11 cellular contexts compared by ENCODE assay signal in genomic region chr6:34674268-34674639, GRCh38. TPM values are rescaled to one million over a fixed set of nuclear protein-coding genes. Genes with fewer than 3 reads are reported as not detected.
DNase-seq lines count a peak whose midpoint lies in the region; ATAC-seq and TF ChIP-seq lines count a peak whose summit lies in the region.
"Had no signal": no experiment of that assay in that cellular context is flagged by ENCODE, and none has a peak within 500 bp of the region (broad histone marks: within the 10 kb centered on the region; RNA-seq: fewer than 3 reads in every experiment).

No MANE protein-coding gene starts in this region.

- H3K4me1 ChIP-seq in mucosa of descending colon (ENCODE audit: low read depth): peaks cover 26% of the 10 kb centered on the region

- CTCF ChIA-PET in CD4-positive, alpha-beta T cell (lab: Charles Lee): no interaction called here

- intact Hi-C loops in CD4-positive, alpha-beta T cell (cut with DNase I, micrococcal nuclease): loop anchor here in 1 of 2 experiments (5.0 kb wide), 1 partner anchor 83 kb away; the partner anchor contains the start of gene SNRPC
- intact Hi-C loops in mucosa of descending colon (cut with DNase I, micrococcal nuclease): no loop called here

- no peak overlapping the region for H3K4me3 ChIP-seq in mucosa of descending colon
- H3K4me3 ChIP-seq: BLaER1, heart left ventricle, lower lobe of right lung had no signal

- H3K4me1 Mint-ChIP-seq in CD4-positive, alpha-beta T cell (ENCODE audit: low read depth): peaks cover 61% of the 10 kb centered on the region
- peaks cover 48 to 60% (median 53%) of the 10 kb centered on the region in 3 donors for H3K4me1 Mint-ChIP-seq in IgD-negative memory B cell

- no peak for TF ChIP-seq CTCF in CD4-positive, alpha-beta T cell (IDR thresholded peaks at IDR 0.05)
- no peak for TF ChIP-seq CTCF in mucosa of descending colon (IDR thresholded peaks at IDR 0.05)

- ATAC-seq in CD4-positive, alpha-beta T cell (ENCODE audit: poor library complexity): no peak
- ATAC-seq in activated naive CD4-positive, alpha-beta T cell treated with anti-CD3 and anti-CD28 coated beads, Interleukin-2, amount 50 U/mL, for 72 hours: no peak
- peak; percentile 68 for ATAC-seq in mucosa of descending colon
- no peak for ATAC-seq in HG03139 (IDR thresholded peaks at IDR 0.05; ENCODE audit: unreplicated experiment)
- ATAC-seq in HG03460 (IDR thresholded peaks at IDR 0.05; ENCODE audit: unreplicated experiment): no peak

- no peaks in the 10 kb centered on the region for H3K36me3 Mint-ChIP-seq in CD4-positive, alpha-beta T cell (ENCODE audit: low read depth)
- peaks cover 2% of the 10 kb centered on the region for H3K36me3 Mint-ChIP-seq in IgD-negative memory B cell
- no peaks in the 10 kb centered on the region for H3K36me3 Mint-ChIP-seq in activated naive CD4-positive, alpha-beta T cell treated with anti-CD3 and anti-CD28 coated beads, Interleukin-2, amount 50 U/mL, for 72 hours

- H3K27me3 Mint-ChIP-seq in CD4-positive, alpha-beta T cell: no peaks in the 10 kb centered on the region
- no peaks in the 10 kb centered on the region for H3K27me3 Mint-ChIP-seq in IgD-negative memory B cell

- H3K9me3 Mint-ChIP-seq in CD4-positive, alpha-beta T cell: no peaks in the 10 kb centered on the region
- H3K9me3 Mint-ChIP-seq in IgD-negative memory B cell: no peaks in the 10 kb centered on the region
- H3K9me3 Mint-ChIP-seq in activated naive CD4-positive, alpha-beta T cell treated with anti-CD3 and anti-CD28 coated beads, Interleukin-2, amount 50 U/mL, for 72 hours: no peaks in the 10 kb centered on the region

- DNase-seq in CD4-positive, alpha-beta T cell: no peak
- no peak for DNase-seq in activated naive CD4-positive, alpha-beta T cell treated with anti-CD3 and anti-CD28 coated beads, Interleukin-2, amount 50 U/mL, for 72 hours (ENCODE audit: low spot score in 2 of 2)
- no peak for DNase-seq in mucosa of descending colon
- DNase-seq in SKM-1 (lab: John Stamatoyannopoulos, UW; ENCODE audit: unreplicated experiment): no peak
- DNase-seq in NCI-H446 (lab: John Stamatoyannopoulos, UW): no peak
- DNase-seq: heart left ventricle, lower lobe of right lung had no signal

- H3K36me3 ChIP-seq in mucosa of descending colon (ENCODE audit: low read depth): no peaks in the 10 kb centered on the region
- H3K36me3 ChIP-seq: heart left ventricle, lower lobe of right lung had no signal

- peak overlapping the region; percentile 56 for H3K27ac ChIP-seq in CD4-positive, alpha-beta T cell (ENCODE audit: low read depth, low read length)

- H3K4me3 Mint-ChIP-seq in CD4-positive, alpha-beta T cell: peak overlapping the region; percentile 60
- peak overlapping the region; percentile 50 to 90 (median 88) for H3K4me3 Mint-ChIP-seq in IgD-negative memory B cell

- H3K27ac Mint-ChIP-seq in CD4-positive, alpha-beta T cell: peak overlapping the region; percentile 96
- H3K27ac Mint-ChIP-seq in IgD-negative memory B cell: peak overlapping the region; percentile 97 to 100 (median 100)
- peak overlapping the region; percentile 79 to 86 for H3K27ac Mint-ChIP-seq in activated naive CD4-positive, alpha-beta T cell treated with anti-CD3 and anti-CD28 coated beads, Interleukin-2, amount 50 U/mL, for 72 hours

- POLR2A ChIA-PET in CD4-positive, alpha-beta T cell (lab: Charles Lee): interaction anchor here (0.8 to 5.3 kb wide), 7 partner anchors 10 to 215 kb away, joined by 3 to 69 read pairs (median 6); partner anchors contain the start of genes ANKS1A, ILRUN and SNRPC

- H3K9me3 ChIP-seq in CD4-positive, alpha-beta T cell (ENCODE audit: control insufficient read depth, low read length): no peaks in the 10 kb centered on the region
- H3K9me3 ChIP-seq in mucosa of descending colon: no peaks in the 10 kb centered on the region
- H3K9me3 ChIP-seq: BLaER1, heart left ventricle, lower lobe of right lung had no signal

- no peaks in the 10 kb centered on the region for H3K27me3 ChIP-seq in CD4-positive, alpha-beta T cell (ENCODE audit: control insufficient read depth, insufficient read depth, low read length)
- H3K27me3 ChIP-seq: BLaER1, heart left ventricle had no signal

RNA-seq across cellular contexts. Expression of gene ILRUN, which starts 22.3 kb away (rescaled TPM):
- 10 to 100 TPM; 44.9 to 49.4 TPM for total RNA-seq in CD4-positive, alpha-beta T cell
- polyA plus RNA-seq in IgD-negative memory B cell: 15.4 TPM
- 10 to 100 TPM; 53.3 to 64.1 TPM for total RNA-seq in activated naive CD4-positive, alpha-beta T cell treated with anti-CD3 and anti-CD28 coated beads, Interleukin-2, amount 50 U/mL, for 72 hours
- total RNA-seq in mucosa of descending colon: 10 to 100 TPM; 45.1 to 87.6 (median 51.1) TPM
